20 cellular contexts compared by ENCODE assay signal in genomic region chr1:54307305-54307704, GRCh38.
DNase-seq lines count a peak whose midpoint lies in the region; ATAC-seq, FAIRE-seq and TF ChIP-seq lines count a peak whose summit lies in the region.
"Had no signal": no experiment of that assay in that cellular context is flagged by ENCODE, and none has a peak within 500 bp of the region (broad histone marks: within the 10 kb centered on the region; RNA-seq: fewer than 3 reads in every experiment).

No MANE protein-coding gene starts in this region.

- no peaks in the 10 kb centered on the region for H3K27me3 ChIP-seq in cardiac muscle cell
- H3K27me3 ChIP-seq: BLaER1 had no signal

- no peaks in the 10 kb centered on the region for H3K27me3 Mint-ChIP-seq in activated T-helper 17 cell treated with anti-CD3 and anti-CD28 coated beads, Interleukin-2, amount 50 U/mL, for 72 hours
- H3K27me3 Mint-ChIP-seq in mesothelial cell of epicardium (ENCODE audit: low read depth): no peaks in the 10 kb centered on the region
- H3K27me3 Mint-ChIP-seq: CD4-positive, alpha-beta memory T cell had no signal

- H3K4me1 Mint-ChIP-seq in activated T-helper 17 cell treated with anti-CD3 and anti-CD28 coated beads, Interleukin-2, amount 50 U/mL, for 72 hours: peaks cover 24% of the 10 kb centered on the region
- H3K4me1 Mint-ChIP-seq in mesothelial cell of epicardium: peaks cover 67% of the 10 kb centered on the region

- no peaks in the 10 kb centered on the region for H3K9me3 Mint-ChIP-seq in activated T-helper 17 cell treated with anti-CD3 and anti-CD28 coated beads, Interleukin-2, amount 50 U/mL, for 72 hours
- no peaks in the 10 kb centered on the region for H3K9me3 Mint-ChIP-seq in mesothelial cell of epicardium

- H3K36me3 ChIP-seq in cardiac muscle cell: no peaks in the 10 kb centered on the region

- no peak for TF ChIP-seq CTCF in cardiac muscle cell (IDR thresholded peaks at IDR 0.05; ENCODE audit: low read depth, low read length)
- no peak for TF ChIP-seq CTCF in mesothelial cell of epicardium (IDR thresholded peaks at IDR 0.05; ENCODE audit: unreplicated experiment)

- no peaks in the 10 kb centered on the region for H3K9me3 ChIP-seq in cardiac muscle cell (ENCODE audit: low read depth)
- H3K9me3 ChIP-seq: BLaER1 had no signal

- H3K27ac ChIP-seq in cardiac muscle cell: peak overlapping the region; percentile 36
- H3K27ac ChIP-seq: BLaER1 had no signal

- no peak overlapping the region for H3K4me3 Mint-ChIP-seq in activated T-helper 17 cell treated with anti-CD3 and anti-CD28 coated beads, Interleukin-2, amount 50 U/mL, for 72 hours
- no peak overlapping the region for H3K4me3 Mint-ChIP-seq in mesothelial cell of epicardium

- FAIRE-seq in frontal cortex (lab: Jason Lieb, UNC): no peak
- FAIRE-seq: GM12891, H54, HepG2, RCC 7860 had no signal

- no peaks in the 10 kb centered on the region for H3K36me3 Mint-ChIP-seq in activated T-helper 17 cell treated with anti-CD3 and anti-CD28 coated beads, Interleukin-2, amount 50 U/mL, for 72 hours (ENCODE audit: low read depth)
- H3K36me3 Mint-ChIP-seq in mesothelial cell of epicardium: peaks cover 2% of the 10 kb centered on the region
- H3K36me3 Mint-ChIP-seq: CD4-positive, alpha-beta memory T cell had no signal

- ATAC-seq in activated T-helper 17 cell treated with anti-CD3 and anti-CD28 coated beads, Interleukin-2, amount 50 U/mL, for 72 hours (replicated peaks): no peak
- no peak for ATAC-seq in GM19035 (IDR thresholded peaks at IDR 0.05; ENCODE audit: unreplicated experiment)
- ATAC-seq: HepG2, Right ventricle myocardium inferior had no signal

- peaks cover 53% of the 10 kb centered on the region for H3K4me1 ChIP-seq in cardiac muscle cell (ENCODE audit: low read depth)

- intact Hi-C loops in cardiac septum (cut with DNase I): no loop called here

- H3K4me3 ChIP-seq in cardiac muscle cell: no peak overlapping the region
- H3K4me3 ChIP-seq: BLaER1 had no signal

- DNase-seq in cardiac muscle cell (ENCODE audit: low read depth in 1 of 2, low spot score in 1 of 2): no peak
- DNase-seq in cardiac septum (ENCODE audit: low spot score): no peak
- no peak for DNase-seq in mesothelial cell of epicardium (ENCODE audit: low spot score in 2 of 2, unreplicated experiment in 2 of 2)
- no peak for DNase-seq in NCI-H187 (lab: John Stamatoyannopoulos, UW)
- no peak for DNase-seq in frontal cortex (ENCODE audit: low spot score in 2 of 2)
- DNase-seq: Calu3; CD4-positive, alpha-beta memory T cell; KG1; NCI-H1105 treated with DMSO at 0.1 percent for 48 hours; NCI-H1694; NCI-H510A treated with DMSO at 0.1 percent for 48 hours; NCI-H774 had no signal

- H3K27ac Mint-ChIP-seq in activated T-helper 17 cell treated with anti-CD3 and anti-CD28 coated beads, Interleukin-2, amount 50 U/mL, for 72 hours: peak overlapping the region; percentile 29
- peak overlapping the region; percentile 76 for H3K27ac Mint-ChIP-seq in mesothelial cell of epicardium
